In the genomic region with DNA sequence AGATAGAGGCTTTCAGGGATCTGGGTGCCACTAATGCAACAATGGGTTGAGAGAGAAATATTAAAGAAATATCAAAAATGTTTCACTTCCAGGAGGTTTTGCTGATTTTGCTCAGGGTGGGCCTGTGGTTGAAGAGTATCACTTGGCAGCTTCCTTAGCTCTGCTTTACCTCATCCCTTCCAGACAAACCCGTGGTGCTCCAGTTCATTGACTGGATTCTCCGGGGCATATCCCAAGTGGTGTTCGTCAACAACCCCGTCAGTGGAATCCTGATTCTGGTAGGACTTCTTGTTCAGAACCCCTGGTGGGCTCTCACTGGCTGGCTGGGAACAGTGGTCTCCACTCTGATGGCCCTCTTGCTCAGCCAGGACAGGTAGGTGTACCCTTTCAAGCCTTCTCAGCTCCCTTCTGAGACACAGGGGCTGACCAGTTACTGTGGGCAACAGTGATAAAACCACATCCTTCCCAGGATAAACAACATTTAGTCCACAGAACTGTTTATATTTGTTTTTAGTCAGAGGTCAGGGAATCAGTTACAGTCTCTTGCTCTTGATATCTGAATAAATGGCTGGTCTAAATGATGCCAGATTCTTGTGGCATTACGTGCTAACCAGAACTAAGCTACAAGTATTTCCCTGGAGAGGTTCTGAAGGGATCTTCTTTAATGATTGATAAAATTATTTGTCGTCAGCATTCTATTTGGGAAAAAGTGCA, we compare ENCODE assay signal across 20 cellular contexts. TPM values are rescaled to one million over a fixed set of nuclear protein-coding genes. Genes with fewer than 3 reads are reported as not detected.
DNase-seq lines count a peak whose midpoint lies in the region; ATAC-seq, FAIRE-seq and TF ChIP-seq lines count a peak whose summit lies in the region.
"Had no signal": no experiment of that assay in that cellular context is flagged by ENCODE, and none has a peak within 500 bp of the region (broad histone marks: within the 10 kb centered on the region; RNA-seq: fewer than 3 reads in every experiment).

No MANE protein-coding gene starts in this region.

- H3K9me3 ChIP-seq in PC-3 (ENCODE audit: low read length) (no peaks in the 10 kb centered on the region), right cardiac atrium (ENCODE audit: control insufficient read depth, low read length) (no peaks in the 10 kb centered on the region), pancreas (no peaks in the 10 kb centered on the region)
- H3K9me3 ChIP-seq: BLaER1 treated with 17β-estradiol and CSF1 and Interleukin-3, amounts not matched to agents 10 nM and 100 nM; heart right ventricle; neutrophil had no signal

- H3K27me3 Mint-ChIP-seq in T-cell = peaks cover 0 to 2% of the 10 kb centered on the region in 2 donors

- CTCF ChIA-PET in PC-3 (lab: Charles Lee) = no interaction called here
- CTCF ChIA-PET in T-cell (lab: Charles Lee) = no interaction called here

- no peaks in the 10 kb centered on the region for H4K20me1 ChIP-seq in PC-3 (ENCODE audit: low read length)
- H4K20me1 ChIP-seq: BLaER1 treated with 17β-estradiol and CSF1 and Interleukin-3, amounts not matched to agents 10 nM and 100 nM had no signal

- no peak overlapping the region for H2AFZ ChIP-seq in PC-3 (ENCODE audit: low read length)

- BruUV-seq in PC-3 (replicated peaks; lab: Mats Ljungman, UMichigan) = no TSS peak

- no peaks in the 10 kb centered on the region for H3K9me2 ChIP-seq in PC-3 (replicated peaks; ENCODE audit: low read length)

- 61% methylated on average over 6 of the region's 6 CpGs for WGBS in right cardiac atrium
- 63 to 73% methylated on average over 6 of the region's 6 CpGs for WGBS in pancreas, 2 donors

- no peak for TF ChIP-seq CTCF in PC-3 (conservative IDR thresholded peaks at IDR 0.05; ENCODE audit: low read depth, low read length)
- TF ChIP-seq CTCF in pancreas (IDR thresholded peaks at IDR 0.05) = no peak

- DNase-seq in AG20443 (ENCODE audit: low spot score) = peak; percentile 27
- peak; percentile 61 for DNase-seq in PC-3
- DNase-seq in dedifferentiated amniotic fluid mesenchymal stem cell (ENCODE audit: extremely low spot score) = peak; percentile 22
- peak; percentile 31 for DNase-seq in myocyte (ENCODE audit: low read depth)
- no peak for DNase-seq in T-cell
- no peak for DNase-seq in islet precursor cell
- no peak for DNase-seq in right cardiac atrium
- DNase-seq in pancreas = no peak
- DNase-seq: activated CD4-positive, CD25-positive, alpha-beta regulatory T cell; cortex of kidney; DMS79; heart right ventricle; left colon; NCI-H1436; Right ventricle myocardium superior; small intestine; T-helper 2 cell had no signal

- intact Hi-C loops in PC-3 (cut with micrococcal nuclease) (loop anchor here (2.0 kb wide), 1 partner anchor 72 kb away; no protein-coding TSS in a partner anchor), right cardiac atrium (cut with DNase I) (no loop called here), pancreas (cut with DNase I) (no loop called here)

- H3K27me3 ChIP-seq in PC-3 (ENCODE audit: low read length) (no peaks in the 10 kb centered on the region), right cardiac atrium (ENCODE audit: control insufficient read depth, insufficient read depth) (no peaks in the 10 kb centered on the region), pancreas (no peaks in the 10 kb centered on the region)
- H3K27me3 ChIP-seq: BLaER1 treated with 17β-estradiol and CSF1 and Interleukin-3, amounts not matched to agents 10 nM and 100 nM; heart right ventricle; neutrophil had no signal

- H3K36me3 ChIP-seq in PC-3 (ENCODE audit: low read depth, low read length) (no peaks in the 10 kb centered on the region), pancreas (no peaks in the 10 kb centered on the region)
- H3K36me3 ChIP-seq: BLaER1 treated with 17β-estradiol and CSF1 and Interleukin-3, amounts not matched to agents 10 nM and 100 nM; heart right ventricle; neutrophil had no signal

- H3K4me1 ChIP-seq in PC-3 (ENCODE audit: insufficient read depth, low read length) (peaks cover 18% of the 10 kb centered on the region), right cardiac atrium (ENCODE audit: control insufficient read depth, insufficient read depth, low read length) (no peaks in the 10 kb centered on the region), pancreas (peaks cover 0 to 6% (median 0%) of the 10 kb centered on the region in 3 donors)
- H3K4me1 ChIP-seq: BLaER1 treated with 17β-estradiol and CSF1 and Interleukin-3, amounts not matched to agents 10 nM and 100 nM had no signal

- H3K27ac ChIP-seq in PC-3 (ENCODE audit: low read length) (peak overlapping the region; percentile 44), right cardiac atrium (ENCODE audit: low read length) (no peak overlapping the region), pancreas (no peak overlapping the region)
- H3K27ac ChIP-seq: BLaER1 treated with 17β-estradiol and CSF1 and Interleukin-3, amounts not matched to agents 10 nM and 100 nM; heart right ventricle; KMS-11; neutrophil had no signal

- ATAC-seq in PC-3 (peak; percentile 95), T-cell (replicated peaks in 1 of 4) (no peak), right cardiac atrium (no peak), pancreas (no peak)
- ATAC-seq: heart right ventricle, left colon had no signal

- H3K4me1 Mint-ChIP-seq in T-cell = no peaks in the 10 kb centered on the region

- peaks cover 5% of the 10 kb centered on the region for H3K36me3 Mint-ChIP-seq in T-cell

- H3K27ac Mint-ChIP-seq in T-cell = no peak overlapping the region

- H3F3A ChIP-seq in PC-3 (ENCODE audit: low read length, unreplicated experiment) = no peaks in the 10 kb centered on the region

- H3K4me3 ChIP-seq in PC-3 (ENCODE audit: low read length) = no peak overlapping the region
- no peak overlapping the region for H3K4me3 ChIP-seq in right cardiac atrium (ENCODE audit: low read length)
- H3K4me3 ChIP-seq in pancreas = no peak overlapping the region
- H3K4me3 ChIP-seq: BLaER1 treated with 17β-estradiol and CSF1 and Interleukin-3, amounts not matched to agents 10 nM and 100 nM; heart right ventricle had no signal

- no peak for FAIRE-seq in pancreas (lab: Jason Lieb, UNC)
- FAIRE-seq: small intestine had no signal

- H3K9ac ChIP-seq in PC-3 (ENCODE audit: low read length) = no peak overlapping the region
- H3K9ac ChIP-seq: BLaER1 treated with 17β-estradiol and CSF1 and Interleukin-3, amounts not matched to agents 10 nM and 100 nM; KMS-11 had no signal

- POLR2A ChIA-PET in PC-3 (lab: Charles Lee; ENCODE audit: unreplicated experiment) (no interaction called here), T-cell (lab: Charles Lee) (no interaction called here)

- H3K4me3 Mint-ChIP-seq in T-cell = no peak overlapping the region

- no peaks in the 10 kb centered on the region for H3K79me2 ChIP-seq in PC-3 (ENCODE audit: low read length)

- H3K4me2 ChIP-seq in PC-3 (ENCODE audit: low read length) = peak overlapping the region; percentile 31; the same call in 1 of the 2 replicates
- H3K4me2 ChIP-seq: BLaER1 treated with 17β-estradiol and CSF1 and Interleukin-3, amounts not matched to agents 10 nM and 100 nM; KMS-11 had no signal

- H3K9me3 Mint-ChIP-seq in T-cell = no peaks in the 10 kb centered on the region

RNA-seq across cellular contexts. Expression of a gene that starts 7.0 kb away (rescaled TPM):
- total RNA-seq in PC-3 (2014; rRNA removed) (2.3 and 6.9 TPM in 2 replicates), myocyte (not detected in 2 replicates), T-cell (10 to 100 TPM in 1 of 5 donors, 1 to 10 TPM in 4; 1.8 to 30.8 (median 2.7) TPM), right cardiac atrium (10 to 100 TPM in 1 of 4 donors, 1 to 10 TPM in 3; 5.2 to 15.7 (median 8.9) TPM), pancreas (1 to 10 TPM in 4 of 6 donors, under 1 TPM in 2; 0.79 to 1.9 (median 1.1) TPM)
- polyA plus RNA-seq in myocyte (2012) = 0.09 TPM
- polyA plus RNA-seq in right cardiac atrium (11.5 TPM), pancreas (1 to 10 TPM in 1 of 2 donors, under 1 TPM in 1; 0.49 to 2.5 TPM)

Comparison
In these comparisons a context has a peak if more than half of its experiments do, and no peak if none do; other contexts are left out.
1. DNase-seq: peak in AG20443 (single experiment), PC-3 (single experiment), dedifferentiated amniotic fluid mesenchymal stem cell (single experiment) and myocyte (single experiment); none in T-cell (0 of 34), islet precursor cell (single experiment), right cardiac atrium (0 of 3) and pancreas (0 of 6).